11 cellular contexts compared by ENCODE assay signal in the genomic region with DNA sequence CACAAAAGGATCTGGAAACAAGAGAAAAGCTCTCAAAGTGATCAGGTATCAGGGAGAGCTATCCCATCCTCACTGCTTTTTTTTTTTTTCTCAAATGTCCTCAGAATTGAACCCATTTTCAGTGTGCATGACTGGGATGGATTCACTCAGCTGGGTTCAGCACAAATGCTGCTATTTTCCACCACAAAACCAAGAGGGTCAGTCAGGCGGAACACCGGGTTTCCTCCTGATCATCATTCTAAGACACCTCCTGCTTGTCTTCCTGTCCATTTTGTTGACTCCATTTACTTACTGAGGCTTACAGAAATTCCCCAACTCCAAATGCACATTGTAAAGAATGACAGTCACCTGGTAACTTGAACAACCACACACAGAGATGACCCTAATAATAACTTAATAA. TPM values are rescaled to one million over a fixed set of nuclear protein-coding genes. Genes with fewer than 3 reads are reported as not detected.
A peak's percentile ranks its signal among the peaks of the same experiment; 100 is the strongest.
DNase-seq lines count a peak whose midpoint lies in the region; ATAC-seq and TF ChIP-seq lines count a peak whose summit lies in the region.
"Had no signal": no experiment of that assay in that cellular context is flagged by ENCODE, and none has a peak within 500 bp of the region (broad histone marks: within the 10 kb centered on the region; RNA-seq: fewer than 3 reads in every experiment).

No MANE protein-coding gene starts in this region.

- H3K4me3 Mint-ChIP-seq in activated CD8-positive, alpha-beta memory T cell treated with anti-CD3 and anti-CD28 coated beads, Interleukin-2, amount 10 ng/mL, durations not matched to agents 7 days and 5 days: no peak overlapping the region
- no peak overlapping the region for H3K4me3 Mint-ChIP-seq in glutamatergic neuron (ENCODE audit: unreplicated experiment)
- H3K4me3 Mint-ChIP-seq: central memory CD8-positive, alpha-beta T cell; T-helper 17 cell had no signal

- H3K4me1 ChIP-seq in left ventricle myocardium inferior: peaks cover 64% of the 10 kb centered on the region
- peaks cover 2 to 72% (median 13%) of the 10 kb centered on the region in 3 donors for H3K4me1 ChIP-seq in esophagus squamous epithelium
- H3K4me1 ChIP-seq in upper lobe of right lung: peaks cover 75% of the 10 kb centered on the region

- TF ChIP-seq CTCF in left ventricle myocardium inferior (IDR thresholded peaks at IDR 0.05; ENCODE audit: borderline replicate concordance) (no peak), esophagus squamous epithelium (IDR thresholded peaks at IDR 0.05) (no peak), upper lobe of right lung (IDR thresholded peaks at IDR 0.05) (no peak), glutamatergic neuron (IDR thresholded peaks at IDR 0.05; ENCODE audit: partially characterized antibody, unreplicated experiment) (no peak)

- CTCF ChIA-PET in activated CD8-positive, alpha-beta memory T cell treated with anti-CD3 and anti-CD28 coated beads, Interleukin-2, amount 10 ng/mL, durations not matched to agents 7 days and 5 days (lab: Charles Lee): no interaction called here

- H3K4me1 Mint-ChIP-seq in activated CD8-positive, alpha-beta memory T cell treated with anti-CD3 and anti-CD28 coated beads, Interleukin-2, amount 10 ng/mL, durations not matched to agents 7 days and 5 days: peaks cover 14% of the 10 kb centered on the region
- H3K4me1 Mint-ChIP-seq in glutamatergic neuron (ENCODE audit: low read depth, unreplicated experiment): peaks cover 5% of the 10 kb centered on the region

- peak overlapping the region; percentile 82 for H3K27ac ChIP-seq in left ventricle myocardium inferior (replicated peaks)
- H3K27ac ChIP-seq in esophagus squamous epithelium: peak overlapping the region in 3 of 4 donors; percentile 28 to 81 (median 59)
- H3K27ac ChIP-seq in upper lobe of right lung: peak overlapping the region; percentile 81

- WGBS in esophagus squamous epithelium, 2 donors: 70 to 100% methylated on average over 2 of the region's 2 CpGs

- H3K4me3 ChIP-seq in left ventricle myocardium inferior (no peak overlapping the region), esophagus squamous epithelium (no peak overlapping the region), upper lobe of right lung (no peak overlapping the region)
- H3K4me3 ChIP-seq: thoracic aorta had no signal

- intact Hi-C loops in left ventricle myocardium inferior (cut with micrococcal nuclease): no loop called here
- intact Hi-C loops in Right ventricle myocardium superior (cut with DNase I): no loop called here
- intact Hi-C loops in esophagus squamous epithelium (cut with DNase I): no loop called here
- intact Hi-C loops in upper lobe of right lung (cut with DNase I): no loop called here

- peaks cover 6% of the 10 kb centered on the region for H3K36me3 ChIP-seq in left ventricle myocardium inferior
- peaks cover 0 to 11% (median 0%) of the 10 kb centered on the region in 3 donors for H3K36me3 ChIP-seq in esophagus squamous epithelium
- H3K36me3 ChIP-seq in upper lobe of right lung: peaks cover 5% of the 10 kb centered on the region

- H3K27me3 ChIP-seq in left ventricle myocardium inferior (ENCODE audit: low read depth): no peaks in the 10 kb centered on the region
- no peaks in the 10 kb centered on the region for H3K27me3 ChIP-seq in esophagus squamous epithelium
- H3K27me3 ChIP-seq in upper lobe of right lung: no peaks in the 10 kb centered on the region

- no peaks in the 10 kb centered on the region for H3K36me3 Mint-ChIP-seq in activated CD8-positive, alpha-beta memory T cell treated with anti-CD3 and anti-CD28 coated beads, Interleukin-2, amount 10 ng/mL, durations not matched to agents 7 days and 5 days
- peaks cover 2% of the 10 kb centered on the region for H3K36me3 Mint-ChIP-seq in glutamatergic neuron (ENCODE audit: unreplicated experiment)

- H3K27me3 Mint-ChIP-seq in activated CD8-positive, alpha-beta memory T cell treated with anti-CD3 and anti-CD28 coated beads, Interleukin-2, amount 10 ng/mL, durations not matched to agents 7 days and 5 days: no peaks in the 10 kb centered on the region
- no peaks in the 10 kb centered on the region for H3K27me3 Mint-ChIP-seq in glutamatergic neuron (ENCODE audit: unreplicated experiment)
- H3K27me3 Mint-ChIP-seq: central memory CD8-positive, alpha-beta T cell had no signal

- no peak for TF ChIP-seq POLR2A in esophagus squamous epithelium (IDR thresholded peaks at IDR 0.05)

- ATAC-seq in Right ventricle myocardium superior (ENCODE audit: poor library complexity) (no peak), HG03175 (IDR thresholded peaks at IDR 0.05; ENCODE audit: unreplicated experiment) (peak; percentile 64), upper lobe of right lung (no peak)
- ATAC-seq in activated CD8-positive, alpha-beta memory T cell treated with anti-CD3 and anti-CD28 coated beads, Interleukin-2, amount 10 ng/mL, durations not matched to agents 7 days and 5 days: no peak

- H3K9me3 ChIP-seq in left ventricle myocardium inferior (replicated peaks) (no peaks in the 10 kb centered on the region), esophagus squamous epithelium (no peaks in the 10 kb centered on the region), upper lobe of right lung (no peaks in the 10 kb centered on the region)
- H3K9me3 ChIP-seq: thoracic aorta had no signal

- H3K9me3 Mint-ChIP-seq in activated CD8-positive, alpha-beta memory T cell treated with anti-CD3 and anti-CD28 coated beads, Interleukin-2, amount 10 ng/mL, durations not matched to agents 7 days and 5 days (ENCODE audit: low read depth): no peaks in the 10 kb centered on the region
- H3K9me3 Mint-ChIP-seq in glutamatergic neuron (ENCODE audit: unreplicated experiment): peaks cover 2% of the 10 kb centered on the region
- H3K9me3 Mint-ChIP-seq: central memory CD8-positive, alpha-beta T cell had no signal

- DNase-seq in left ventricle myocardium inferior: no peak
- DNase-seq in Right ventricle myocardium superior: no peak
- DNase-seq in esophagus squamous epithelium (lab: John Stamatoyannopoulos, UW): no peak
- DNase-seq in upper lobe of right lung: no peak
- DNase-seq in activated CD8-positive, alpha-beta memory T cell treated with anti-CD3 and anti-CD28 coated beads, Interleukin-2, amount 10 ng/mL, durations not matched to agents 7 days and 5 days: no peak
- DNase-seq in glutamatergic neuron: no peak
- no peak for DNase-seq in NCI-H128 (lab: John Stamatoyannopoulos, UW; ENCODE audit: unreplicated experiment)
- DNase-seq: T-helper 17 cell had no signal

- H3K27ac Mint-ChIP-seq in activated CD8-positive, alpha-beta memory T cell treated with anti-CD3 and anti-CD28 coated beads, Interleukin-2, amount 10 ng/mL, durations not matched to agents 7 days and 5 days: no peak overlapping the region
- no peak overlapping the region for H3K27ac Mint-ChIP-seq in glutamatergic neuron (ENCODE audit: unreplicated experiment)
- H3K27ac Mint-ChIP-seq: T-helper 17 cell had no signal

RNA-seq across cellular contexts. Expression of gene CYRIA, which starts 39.9 kb away (rescaled TPM):
- total RNA-seq in left ventricle myocardium inferior: 4.1 TPM
- total RNA-seq in Right ventricle myocardium superior: 3.9 TPM
- 1 to 10 TPM in 3 of 4 donors, under 1 TPM in 1; 0.42 to 5.1 (median 1.8) TPM for total RNA-seq in esophagus squamous epithelium
- 24.2 TPM for total RNA-seq in upper lobe of right lung
- total RNA-seq in activated CD8-positive, alpha-beta memory T cell treated with anti-CD3 and anti-CD28 coated beads, Interleukin-2, amount 10 ng/mL, durations not matched to agents 7 days and 5 days: 1 to 10 TPM in 1 of 2 experiments, under 1 TPM in 1; 0.77 to 1.7 TPM
- total RNA-seq in glutamatergic neuron (ENCODE audit: unreplicated experiment): 19.3 TPM
